25 cellular contexts compared by ENCODE assay signal in the genomic region with DNA sequence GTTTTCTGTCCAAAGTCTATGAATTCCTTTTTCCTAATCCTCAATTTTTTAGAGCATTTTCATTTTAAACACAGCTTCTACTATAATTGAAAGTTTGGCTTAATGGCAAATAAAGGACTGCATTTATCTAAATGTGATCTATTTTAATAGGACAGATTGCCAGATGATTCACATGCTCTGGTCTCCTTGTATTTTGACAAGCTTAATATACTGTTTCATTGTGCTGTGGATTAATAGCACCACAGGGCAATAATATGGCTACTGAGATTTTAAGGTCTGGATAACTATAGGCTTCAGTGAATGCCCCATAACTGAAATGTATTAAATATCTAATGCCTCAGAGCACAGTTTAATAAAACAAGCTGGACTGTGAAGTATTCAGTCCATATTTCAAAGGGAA.
DNase-seq lines count a peak whose midpoint lies in the region; ATAC-seq, FAIRE-seq and TF ChIP-seq lines count a peak whose summit lies in the region.
"Had no signal": no experiment of that assay in that cellular context is flagged by ENCODE, and none has a peak within 500 bp of the region (broad histone marks: within the 10 kb centered on the region; RNA-seq: fewer than 3 reads in every experiment).

No MANE protein-coding gene starts in this region.

- H3K14ac ChIP-seq in mesenchymal stem cell (ENCODE audit: low read length in 2 of 2): no peak overlapping the region

- DNase-seq in GM23248 (peak; percentile 16), PC-3 (peak; percentile 20), astrocyte (ENCODE audit: low read depth) (no peak), mesenchymal stem cell (no peak), endodermal cell (no peak), GM20000 (ENCODE audit: low spot score) (no peak)
- DNase-seq in stimulated activated effector memory CD8-positive, alpha-beta T cell treated with anti-CD3 and anti-CD28 coated beads, Interleukin-12 subunit alpha, Interleukin-12 subunit beta, amount 100 ng/mL, for 72 hours (ENCODE audit: low spot score in 2 of 2): no peak
- DNase-seq: 8988T; ACHN; AML-193; BE2C; CD4-positive, alpha-beta T cell; CD8-positive, alpha-beta memory T cell; DMS 273 treated with DMSO at 0.1 percent for 48 hours; DMS79; GF-D8; H7 had no signal

- H2AK5ac ChIP-seq in mesenchymal stem cell (ENCODE audit: low read length, severe bottlenecking): no peak overlapping the region

- H3K23ac ChIP-seq in mesenchymal stem cell (ENCODE audit: low read length in 2 of 2): no peak overlapping the region

- H3K4me1 Mint-ChIP-seq in astrocyte (ENCODE audit: low read depth, unreplicated experiment) (peaks cover 14% of the 10 kb centered on the region), endodermal cell (no peaks in the 10 kb centered on the region)
- H3K4me1 Mint-ChIP-seq in stimulated activated effector memory CD8-positive, alpha-beta T cell treated with anti-CD3 and anti-CD28 coated beads, Interleukin-12 subunit alpha, Interleukin-12 subunit beta, amount 100 ng/mL, for 72 hours: no peaks in the 10 kb centered on the region
- H3K4me1 Mint-ChIP-seq: CD14-positive monocyte; CD8-positive, alpha-beta memory T cell had no signal

- H3K4me2 ChIP-seq in GM23248 (ENCODE audit: unreplicated experiment): peak overlapping the region; percentile 78
- peak overlapping the region; percentile 51 for H3K4me2 ChIP-seq in PC-3 (ENCODE audit: low read length)
- peak overlapping the region; percentile 38 for H3K4me2 ChIP-seq in astrocyte (ENCODE audit: low read length)
- no peak overlapping the region for H3K4me2 ChIP-seq in mesenchymal stem cell (ENCODE audit: low read length, poor library complexity, severe bottlenecking)
- H3K4me2 ChIP-seq: A549; BLaER1 treated with 17β-estradiol and CSF1 and Interleukin-3, amounts not matched to agents 10 nM and 100 nM had no signal

- H3K36me3 ChIP-seq in GM23248 (ENCODE audit: low read depth) (no peaks in the 10 kb centered on the region), PC-3 (ENCODE audit: low read depth, low read length) (no peaks in the 10 kb centered on the region), astrocyte (ENCODE audit: insufficient read depth, low read length) (no peaks in the 10 kb centered on the region), mesenchymal stem cell (ENCODE audit: control insufficient read depth in 1 of 2, insufficient read depth in 2 of 2, low read depth in 1 of 2, low read length in 2 of 2) (no peaks in the 10 kb centered on the region), endodermal cell (ENCODE audit: control insufficient read depth, insufficient read depth, low read length) (no peaks in the 10 kb centered on the region)
- H3K36me3 ChIP-seq: BE2C; BLaER1 treated with 17β-estradiol and CSF1 and Interleukin-3, amounts not matched to agents 10 nM and 100 nM had no signal

- intact Hi-C loops in PC-3 (cut with micrococcal nuclease): loop anchor here (5.0 kb wide), 2 partner anchors 37 to 232 kb away; no protein-coding TSS in a partner anchor

- H3K27ac ChIP-seq in GM23248 (no peak overlapping the region), PC-3 (ENCODE audit: low read length) (0 out of 2 replicates have a peak overlapping the region, but pooled peaks have one; percentile 57), astrocyte (ENCODE audit: low read depth, low read length) (no peak overlapping the region), mesenchymal stem cell (ENCODE audit: low read length, poor library complexity, severe bottlenecking) (no peak overlapping the region), endodermal cell (ENCODE audit: low read depth, low read length) (no peak overlapping the region)
- H3K27ac ChIP-seq: A549; BLaER1 treated with 17β-estradiol and CSF1 and Interleukin-3, amounts not matched to agents 10 nM and 100 nM had no signal

- H3K9me2 ChIP-seq in GM23248 (ENCODE audit: insufficient read depth): no peaks in the 10 kb centered on the region
- H3K9me2 ChIP-seq in PC-3 (replicated peaks; ENCODE audit: low read length): no peaks in the 10 kb centered on the region

- H3K4me1 ChIP-seq in GM23248 (ENCODE audit: insufficient read depth) (peaks cover 39% of the 10 kb centered on the region), PC-3 (ENCODE audit: insufficient read depth, low read length) (peaks cover 32% of the 10 kb centered on the region), astrocyte (ENCODE audit: insufficient read depth, low read length) (peaks cover 7% of the 10 kb centered on the region), mesenchymal stem cell (ENCODE audit: control insufficient read depth, insufficient read depth, low read depth, low read length) (no peaks in the 10 kb centered on the region), endodermal cell (ENCODE audit: control insufficient read depth, insufficient read depth, low read length) (no peaks in the 10 kb centered on the region)
- H3K4me1 ChIP-seq: A549, BE2C had no signal

- no peak for FAIRE-seq in astrocyte (lab: Jason Lieb, UNC)
- FAIRE-seq: A549, D721Med, GM12891, GM18507, H1 had no signal

- POLR2A ChIA-PET in PC-3 (lab: Charles Lee; ENCODE audit: unreplicated experiment): no interaction called here

- ATAC-seq in PC-3: no peak
- ATAC-seq in stimulated activated effector memory CD8-positive, alpha-beta T cell treated with anti-CD3 and anti-CD28 coated beads, Interleukin-12 subunit alpha, Interleukin-12 subunit beta, amount 100 ng/mL, for 72 hours: no peak
- ATAC-seq: A549, HCT116 had no signal

- H3K9me3 ChIP-seq in GM23248 (ENCODE audit: low read depth) (no peaks in the 10 kb centered on the region), PC-3 (ENCODE audit: low read length) (no peaks in the 10 kb centered on the region), astrocyte (ENCODE audit: insufficient read depth, low read depth, low read length) (no peaks in the 10 kb centered on the region), mesenchymal stem cell (ENCODE audit: control insufficient read depth, low read length) (no peaks in the 10 kb centered on the region), endodermal cell (ENCODE audit: control insufficient read depth, low read length) (peaks cover 6% of the 10 kb centered on the region)
- H3K9me3 ChIP-seq: A549, BE2C had no signal

- H4K20me1 ChIP-seq in GM23248 (ENCODE audit: insufficient read depth): no peaks in the 10 kb centered on the region
- no peaks in the 10 kb centered on the region for H4K20me1 ChIP-seq in PC-3 (ENCODE audit: low read length)
- H4K20me1 ChIP-seq in astrocyte (ENCODE audit: insufficient read depth, low read length): no peaks in the 10 kb centered on the region
- H4K20me1 ChIP-seq: BLaER1 treated with 17β-estradiol and CSF1 and Interleukin-3, amounts not matched to agents 10 nM and 100 nM had no signal

- H3K27ac Mint-ChIP-seq in astrocyte (ENCODE audit: unreplicated experiment) (no peak overlapping the region), endodermal cell (no peak overlapping the region)
- no peak overlapping the region for H3K27ac Mint-ChIP-seq in stimulated activated effector memory CD8-positive, alpha-beta T cell treated with anti-CD3 and anti-CD28 coated beads, Interleukin-12 subunit alpha, Interleukin-12 subunit beta, amount 100 ng/mL, for 72 hours
- H3K27ac Mint-ChIP-seq: CD14-positive monocyte; CD4-positive, alpha-beta T cell; CD8-positive, alpha-beta memory T cell had no signal

- peaks cover 1% of the 10 kb centered on the region for H3K9me3 Mint-ChIP-seq in astrocyte (ENCODE audit: unreplicated experiment)
- H3K9me3 Mint-ChIP-seq in endodermal cell: peaks cover 2% of the 10 kb centered on the region
- H3K9me3 Mint-ChIP-seq in stimulated activated effector memory CD8-positive, alpha-beta T cell treated with anti-CD3 and anti-CD28 coated beads, Interleukin-12 subunit alpha, Interleukin-12 subunit beta, amount 100 ng/mL, for 72 hours: peaks cover 10% of the 10 kb centered on the region
- H3K9me3 Mint-ChIP-seq: CD4-positive, alpha-beta T cell had no signal

- no peak overlapping the region for H3K18ac ChIP-seq in mesenchymal stem cell (ENCODE audit: low read depth in 1 of 2, low read length in 2 of 2)

- H3K4me3 ChIP-seq in GM23248 (no peak overlapping the region), PC-3 (ENCODE audit: low read length) (no peak overlapping the region), astrocyte (ENCODE audit: insufficient read depth, low read depth, low read length) (peak overlapping the region; percentile 14), mesenchymal stem cell (ENCODE audit: insufficient read depth in 1 of 2, low read depth in 1 of 2, low read length in 2 of 2) (peak overlapping the region in 1 of 2 experiments; percentile 71), endodermal cell (ENCODE audit: low read length) (no peak overlapping the region)
- H3K4me3 ChIP-seq: A549; BLaER1 treated with 17β-estradiol and CSF1 and Interleukin-3, amounts not matched to agents 10 nM and 100 nM had no signal

- H2BK15ac ChIP-seq in mesenchymal stem cell (ENCODE audit: low read depth, poor library complexity, severe bottlenecking): no peak overlapping the region

- peak overlapping the region; percentile 41; the same call in 1 of the 2 replicates for H2AFZ ChIP-seq in GM23248
- no peak overlapping the region for H2AFZ ChIP-seq in PC-3 (ENCODE audit: low read length)
- no peak overlapping the region for H2AFZ ChIP-seq in astrocyte (ENCODE audit: low read depth, low read length)
- no peak overlapping the region for H2AFZ ChIP-seq in mesenchymal stem cell (ENCODE audit: low read depth, low read length)

- H4K91ac ChIP-seq in mesenchymal stem cell (ENCODE audit: low read length): no peak overlapping the region

- no TSS peak for BruUV-seq in PC-3 (replicated peaks; lab: Mats Ljungman, UMichigan)

- H3K36me3 Mint-ChIP-seq in astrocyte (ENCODE audit: low read depth, unreplicated experiment) (no peaks in the 10 kb centered on the region), endodermal cell (ENCODE audit: low read depth) (no peaks in the 10 kb centered on the region)
- H3K36me3 Mint-ChIP-seq in stimulated activated effector memory CD8-positive, alpha-beta T cell treated with anti-CD3 and anti-CD28 coated beads, Interleukin-12 subunit alpha, Interleukin-12 subunit beta, amount 100 ng/mL, for 72 hours: no peaks in the 10 kb centered on the region
- H3K36me3 Mint-ChIP-seq: CD14-positive monocyte; CD8-positive, alpha-beta memory T cell had no signal

- H3K79me1 ChIP-seq in mesenchymal stem cell (replicated peaks; ENCODE audit: low read length, poor library complexity, severe bottlenecking): no peaks in the 10 kb centered on the region

- H3F3A ChIP-seq in GM23248 (ENCODE audit: insufficient read depth): peaks cover 31% of the 10 kb centered on the region
- no peaks in the 10 kb centered on the region for H3F3A ChIP-seq in PC-3 (ENCODE audit: low read length, unreplicated experiment)

- no peak overlapping the region for H2BK12ac ChIP-seq in mesenchymal stem cell (ENCODE audit: low read length in 2 of 2)

- H3K27me3 ChIP-seq in GM23248 (replicated peaks; ENCODE audit: insufficient read depth): no peaks in the 10 kb centered on the region
- H3K27me3 ChIP-seq in PC-3 (ENCODE audit: low read length): no peaks in the 10 kb centered on the region
- H3K27me3 ChIP-seq in astrocyte (ENCODE audit: insufficient read depth, low read length): no peaks in the 10 kb centered on the region
- H3K27me3 ChIP-seq in mesenchymal stem cell (ENCODE audit: control insufficient read depth in 1 of 2, insufficient read depth in 1 of 2, low read length in 2 of 2): no peaks in the 10 kb centered on the region
- H3K27me3 ChIP-seq in endodermal cell (ENCODE audit: control insufficient read depth, insufficient read depth, low read length, poor library complexity, severe bottlenecking): no peaks in the 10 kb centered on the region
- H3K27me3 ChIP-seq: BE2C; BLaER1 treated with 17β-estradiol and CSF1 and Interleukin-3, amounts not matched to agents 10 nM and 100 nM had no signal

- H3K27me3 Mint-ChIP-seq in astrocyte (ENCODE audit: low read depth, unreplicated experiment): no peaks in the 10 kb centered on the region
- H3K27me3 Mint-ChIP-seq in endodermal cell (ENCODE audit: insufficient read depth): no peaks in the 10 kb centered on the region
- H3K27me3 Mint-ChIP-seq: CD4-positive, alpha-beta T cell; CD8-positive, alpha-beta memory T cell had no signal

- H2BK5ac ChIP-seq in mesenchymal stem cell (ENCODE audit: low read depth, low read length, poor library complexity, severe bottlenecking): no peak overlapping the region

- H3K4ac ChIP-seq in mesenchymal stem cell (ENCODE audit: low read depth in 1 of 2, low read length in 2 of 2): no peak overlapping the region

- H4K8ac ChIP-seq in mesenchymal stem cell (ENCODE audit: low read length): no peak overlapping the region

- H3K9ac ChIP-seq in GM23248: no peak overlapping the region
- H3K9ac ChIP-seq in PC-3 (ENCODE audit: low read length): no peak overlapping the region
- H3K9ac ChIP-seq in astrocyte (ENCODE audit: low read length): no peak overlapping the region
- peak overlapping the region; percentile 84 for H3K9ac ChIP-seq in mesenchymal stem cell (ENCODE audit: low read length)
- no peak overlapping the region for H3K9ac ChIP-seq in endodermal cell (ENCODE audit: extremely low read depth, low read length, poor library complexity, severe bottlenecking)
- H3K9ac ChIP-seq: BLaER1 treated with 17β-estradiol and CSF1 and Interleukin-3, amounts not matched to agents 10 nM and 100 nM had no signal

- TF ChIP-seq CTCF in PC-3 (conservative IDR thresholded peaks at IDR 0.05; ENCODE audit: low read depth, low read length) (no peak), astrocyte (IDR thresholded peaks at IDR 0.05; ENCODE audit: insufficient read depth, low read depth, low read length) (no peak), endodermal cell (conservative IDR thresholded peaks at IDR 0.05) (no peak), GM20000 (IDR thresholded peaks at IDR 0.05; ENCODE audit: extremely low read depth, missing control alignments) (no peak)

- H3K4me3 Mint-ChIP-seq in astrocyte (ENCODE audit: unreplicated experiment) (no peak overlapping the region), endodermal cell (no peak overlapping the region)
- H3K4me3 Mint-ChIP-seq in stimulated activated effector memory CD8-positive, alpha-beta T cell treated with anti-CD3 and anti-CD28 coated beads, Interleukin-12 subunit alpha, Interleukin-12 subunit beta, amount 100 ng/mL, for 72 hours: no peak overlapping the region
- H3K4me3 Mint-ChIP-seq: CD14-positive monocyte; CD4-positive, alpha-beta T cell; CD8-positive, alpha-beta memory T cell had no signal

- in situ Hi-C loops in GM23248 (cut with MboI): no loop called here

- H3K79me2 ChIP-seq in GM23248 (ENCODE audit: insufficient read depth) (no peaks in the 10 kb centered on the region), PC-3 (ENCODE audit: low read length) (0 out of 2 replicates have a peak, but pooled peaks cover 4% of the 10 kb centered on the region), astrocyte (ENCODE audit: insufficient read depth, low read length) (no peaks in the 10 kb centered on the region)

- H2BK120ac ChIP-seq in mesenchymal stem cell (ENCODE audit: low read depth, low read length): no peak overlapping the region

- CTCF ChIA-PET in PC-3 (lab: Charles Lee): no interaction called here

Comparison
In these comparisons a context has a peak if more than half of its experiments do, and no peak if none do; other contexts are left out.
1. DNase-seq: peak in GM23248 (single experiment) and PC-3 (single experiment); none in astrocyte (single experiment), mesenchymal stem cell (single experiment), endodermal cell (single experiment), GM20000 (single experiment) and stimulated activated effector memory CD8-positive, alpha-beta T cell treated with anti-CD3 and anti-CD28 coated beads, Interleukin-12 subunit alpha, Interleukin-12 subunit beta, amount 100 ng/mL, for 72 hours (0 of 2).